ENCODE assay signal across 9 cellular contexts in genomic region chr6:158771399-158772158, GRCh38. TPM values are rescaled to one million over a fixed set of nuclear protein-coding genes. Genes with fewer than 3 reads are reported as not detected.
DNase-seq lines count a peak whose midpoint lies in the region; ATAC-seq and TF ChIP-seq lines count a peak whose summit lies in the region.
"Had no signal": no experiment of that assay in that cellular context is flagged by ENCODE, and none has a peak within 500 bp of the region (broad histone marks: within the 10 kb centered on the region; RNA-seq: fewer than 3 reads in every experiment).

No MANE protein-coding gene starts in this region.

- H3K4me3 ChIP-seq in CD8-positive, alpha-beta memory T cell (ENCODE audit: low read length) = no peak overlapping the region
- H3K4me3 ChIP-seq in HEK293 (ENCODE audit: low read depth, low read length) (no peak overlapping the region), coronary artery (no peak overlapping the region)
- H3K4me3 ChIP-seq: gastroesophageal sphincter had no signal

- H3K36me3 ChIP-seq in CD8-positive, alpha-beta memory T cell (ENCODE audit: insufficient read depth, low read length) = peaks cover 88% of the 10 kb centered on the region
- peaks cover 36 to 100% of the 10 kb centered on the region in 2 experiments for H3K36me3 ChIP-seq in HEK293 (ENCODE audit: control insufficient read depth in 2 of 2, insufficient read depth in 1 of 2, low read length in 2 of 2)

- H3K4me1 ChIP-seq in CD8-positive, alpha-beta memory T cell (ENCODE audit: insufficient read depth, low read length) = peaks cover 36% of the 10 kb centered on the region
- H3K4me1 ChIP-seq in HEK293 (ENCODE audit: control insufficient read depth, insufficient read depth, low read length) = no peaks in the 10 kb centered on the region

- peaks cover 0 to 7% (median 0%) of the 10 kb centered on the region in 5 donors for H3K9me3 Mint-ChIP-seq in CD8-positive, alpha-beta memory T cell
- H3K9me3 Mint-ChIP-seq in neural crest cell = no peaks in the 10 kb centered on the region

- H3K4me3 Mint-ChIP-seq in CD8-positive, alpha-beta memory T cell = peak overlapping the region in 5 of 7 donors; percentile 32 to 80 (median 49)
- no peak overlapping the region for H3K4me3 Mint-ChIP-seq in neural crest cell

- H3K4me1 Mint-ChIP-seq in CD8-positive, alpha-beta memory T cell = peaks cover 38 to 57% (median 49%) of the 10 kb centered on the region in 3 donors
- H3K4me1 Mint-ChIP-seq in neural crest cell = peaks cover 24% of the 10 kb centered on the region

- DNase-seq in CD8-positive, alpha-beta memory T cell = no peak
- DNase-seq in coronary artery (ENCODE audit: low spot score) (peak; percentile 52), neural crest cell (ENCODE audit: low read depth, low spot score) (no peak), SKM-1 (lab: John Stamatoyannopoulos, UW; ENCODE audit: unreplicated experiment) (no peak), HEK293T (ENCODE audit: extremely low spot score) (no peak)
- DNase-seq: T-helper 9 cell had no signal

- no peak for ATAC-seq in HG02623 (IDR thresholded peaks at IDR 0.05; ENCODE audit: unreplicated experiment)
- ATAC-seq: gastroesophageal sphincter had no signal

- H3K27me3 ChIP-seq in CD8-positive, alpha-beta memory T cell (ENCODE audit: insufficient read depth, low read length, poor library complexity, severe bottlenecking) = no peaks in the 10 kb centered on the region
- H3K27me3 ChIP-seq: gastroesophageal sphincter had no signal

- peaks cover 31 to 100% (median 45%) of the 10 kb centered on the region in 3 donors for H3K36me3 Mint-ChIP-seq in CD8-positive, alpha-beta memory T cell
- peaks cover 31% of the 10 kb centered on the region for H3K36me3 Mint-ChIP-seq in neural crest cell (ENCODE audit: low read depth)

- POLR2A ChIA-PET in CD8-positive, alpha-beta memory T cell (lab: Charles Lee) = interaction anchor here (0.6 kb wide), 1 partner anchor 34 kb away, joined by 6 read pairs; no protein-coding TSS in a partner anchor
- POLR2A ChIA-PET in HEK293 (lab: Yijun Ruan, JAX) = interaction anchor here (1.0 kb wide), 1 partner anchor 9 kb away, joined by 4 read pairs; no protein-coding TSS in a partner anchor
- POLR2A ChIA-PET in HEK293T (lab: Yijun Ruan, JAX) = no interaction called here

- H3K27ac ChIP-seq in CD8-positive, alpha-beta memory T cell (ENCODE audit: low read depth, low read length) = no peak overlapping the region
- H3K27ac ChIP-seq in HEK293 (ENCODE audit: extremely low read depth, low read depth, low read length) = no peak overlapping the region
- peak overlapping the region in 1 of 2 donors; percentile 44 for H3K27ac ChIP-seq in coronary artery

- no peaks in the 10 kb centered on the region for H3K9me3 ChIP-seq in CD8-positive, alpha-beta memory T cell (ENCODE audit: low read length)
- H3K9me3 ChIP-seq in HEK293 (ENCODE audit: control insufficient read depth, insufficient read depth, low read depth, low read length) = no peaks in the 10 kb centered on the region
- H3K9me3 ChIP-seq: gastroesophageal sphincter had no signal

- peaks cover 0 to 8% of the 10 kb centered on the region in 2 donors for H3K27me3 Mint-ChIP-seq in CD8-positive, alpha-beta memory T cell
- no peaks in the 10 kb centered on the region for H3K27me3 Mint-ChIP-seq in neural crest cell (ENCODE audit: low read depth)

- TF ChIP-seq CTCF in HEK293 (tag by site-specific recombination; IDR thresholded peaks at IDR 0.05) (no peak), coronary artery (IDR thresholded peaks at IDR 0.05) (no peak), neural crest cell (conservative IDR thresholded peaks at IDR 0.05) (no peak)

- CTCF ChIA-PET in CD8-positive, alpha-beta memory T cell (lab: Charles Lee) = interaction anchor here (0.8 to 1.7 kb wide), 6 partner anchors 9 to 201 kb away, joined by 3 read pairs; no protein-coding TSS in a partner anchor
- CTCF ChIA-PET in HEK293 (lab: Yijun Ruan, JAX) (interaction anchor here (1.6 kb wide), 1 partner anchor 53 kb away, joined by 7 read pairs; no protein-coding TSS in a partner anchor), HEK293T (lab: Yijun Ruan, JAX) (interaction anchor here (1.4 kb wide), 1 partner anchor 53 kb away, joined by 6 read pairs; no protein-coding TSS in a partner anchor)

- peak overlapping the region; percentile 35 to 98 (median 88) for H3K27ac Mint-ChIP-seq in CD8-positive, alpha-beta memory T cell
- H3K27ac Mint-ChIP-seq in neural crest cell (ENCODE audit: unreplicated experiment) = peak overlapping the region; percentile 7

TF ChIP-seq in HEK293, 187 proteins besides CTCF, POLR2A, EP300 and RAD21:
- TF ChIP-seq ZNF521 (tag by site-specific recombination; IDR thresholded peaks at IDR 0.05) (no peak), ZNF280D (tag by site-specific recombination; IDR thresholded peaks at IDR 0.05) (no peak), ZFHX2 (tag by site-specific recombination; conservative IDR thresholded peaks at IDR 0.05) (0 out of 2 replicates have a peak, but pooled peaks have one; percentile 12), ZBTB26 (tag by site-specific recombination; optimal IDR thresholded peaks at IDR 0.05) (no peak), ZNF514 (tag by site-specific recombination; IDR thresholded peaks at IDR 0.05) (no peak)

TF ChIP-seq in HEK293T, 16 proteins besides CTCF, POLR2A, EP300 and RAD21:
- TF ChIP-seq PKNOX1 (IDR thresholded peaks at IDR 0.05) (no peak), HDGF (IDR thresholded peaks at IDR 0.05; ENCODE audit: borderline replicate concordance) (no peak), FOXA1 (IDR thresholded peaks at IDR 0.05) (no peak), LEF1 (IDR thresholded peaks at IDR 0.05; ENCODE audit: borderline replicate concordance) (no peak)

RNA-seq across cellular contexts. Expression of gene EZR, which starts 47.6 kb away (rescaled TPM):
- total RNA-seq in CD8-positive, alpha-beta memory T cell = 100 to 1,000 TPM; 296 to 299 TPM
- polyA plus RNA-seq in CD8-positive, alpha-beta memory T cell = 325 TPM
- 86.7 and 88.2 TPM in 2 replicates for total RNA-seq in neural crest cell
